10 cellular contexts compared by ENCODE assay signal in genomic region chr14:94392510-94392935, GRCh38. TPM values are rescaled to one million over a fixed set of nuclear protein-coding genes. Genes with fewer than 3 reads are reported as not detected.
A peak's percentile ranks its signal among the peaks of the same experiment; 100 is the strongest.
DNase-seq lines count a peak whose midpoint lies in the region; ATAC-seq and TF ChIP-seq lines count a peak whose summit lies in the region.
"Had no signal": no experiment of that assay in that cellular context is flagged by ENCODE, and none has a peak within 500 bp of the region (broad histone marks: within the 10 kb centered on the region; RNA-seq: fewer than 3 reads in every experiment).

No MANE protein-coding gene starts in this region.

- H3K27me3 ChIP-seq in right lobe of liver = no peaks in the 10 kb centered on the region
- no peaks in the 10 kb centered on the region for H3K27me3 ChIP-seq in colonic mucosa

- H3K9me3 ChIP-seq in right lobe of liver (no peaks in the 10 kb centered on the region), colonic mucosa (no peaks in the 10 kb centered on the region)

- no peak overlapping the region for H3K4me3 Mint-ChIP-seq in activated naive CD8-positive, alpha-beta T cell
- no peak overlapping the region for H3K4me3 Mint-ChIP-seq in WTC11
- H3K4me3 Mint-ChIP-seq: T-helper 1 cell treated with Interleukin-12 subunit alpha and Interleukin-12 subunit beta and Interleukin-4 antibody, amounts not matched to agents 30 μg/mL and 1 μg/mL, for 36 hours had no signal

- peak; percentile 42 for DNase-seq in Ammon's horn (ENCODE audit: low spot score)
- peak; percentile 82 for DNase-seq in HT1080 (ENCODE audit: low read depth)
- peak; percentile 79 to 83 (median 82) for DNase-seq in right lobe of liver
- no peak for DNase-seq in colonic mucosa
- DNase-seq in WTC11 (ENCODE audit: low spot score) = no peak
- DNase-seq in NCI-H446 (lab: John Stamatoyannopoulos, UW) = no peak

- peaks cover 41% of the 10 kb centered on the region for H3K4me1 Mint-ChIP-seq in activated naive CD8-positive, alpha-beta T cell (ENCODE audit: low read depth)
- peaks cover 36% of the 10 kb centered on the region for H3K4me1 Mint-ChIP-seq in WTC11

- peak overlapping the region; percentile 50 for H3K27ac Mint-ChIP-seq in activated naive CD8-positive, alpha-beta T cell
- no peak overlapping the region for H3K27ac Mint-ChIP-seq in WTC11
- H3K27ac Mint-ChIP-seq: progenitor cell of endocrine pancreas had no signal

- peak overlapping the region in 1 of 2 donors; percentile 81 for H3K9ac ChIP-seq in colonic mucosa (ENCODE audit: low read depth in 2 of 2, low read length in 2 of 2)

- TF ChIP-seq POLR2A in right lobe of liver (IDR thresholded peaks at IDR 0.05) = no peak
- TF ChIP-seq POLR2A in GM18505 (IDR thresholded peaks at IDR 0.05; ENCODE audit: borderline replicate concordance, extremely low read depth, insufficient read depth, insufficient read length) = no peak

- 0% methylated on average over 5 of the region's 5 CpGs for WGBS in right lobe of liver (ENCODE audit: insufficient coverage, low coverage, low lambda C conversion rate, missing lambda C conversion rate)

- H3K27me3 Mint-ChIP-seq in activated naive CD8-positive, alpha-beta T cell = no peaks in the 10 kb centered on the region
- peaks cover 15% of the 10 kb centered on the region for H3K27me3 Mint-ChIP-seq in WTC11 (ENCODE audit: low read depth)
- H3K27me3 Mint-ChIP-seq: progenitor cell of endocrine pancreas had no signal

- peaks cover 0 to 75% (median 26%) of the 10 kb centered on the region in 4 donors for H3K4me1 ChIP-seq in right lobe of liver
- H3K4me1 ChIP-seq in colonic mucosa = no peaks in the 10 kb centered on the region

- POLR2A ChIA-PET in WTC11 (lab: Charles Lee) = no interaction called here

- TF ChIP-seq CTCF in right lobe of liver (IDR thresholded peaks at IDR 0.05) (no peak), colonic mucosa (IDR thresholded peaks at IDR 0.05) (no peak), WTC11 (IDR thresholded peaks at IDR 0.05) (no peak)

- ATAC-seq in right lobe of liver (peak in 3 of 4 donors; percentile 1 to 6 (median 1)), WTC11 (no peak), GM18505 (IDR thresholded peaks at IDR 0.05; ENCODE audit: unreplicated experiment) (no peak)

- H3K4me3 ChIP-seq in right lobe of liver = no peak overlapping the region
- no peak overlapping the region for H3K4me3 ChIP-seq in colonic mucosa

- H3K9me3 Mint-ChIP-seq in activated naive CD8-positive, alpha-beta T cell (ENCODE audit: low read depth) = no peaks in the 10 kb centered on the region
- no peaks in the 10 kb centered on the region; the same call in 1 of the 2 replicates for H3K9me3 Mint-ChIP-seq in WTC11
- H3K9me3 Mint-ChIP-seq: T-helper 1 cell treated with Interleukin-12 subunit alpha and Interleukin-12 subunit beta and Interleukin-4 antibody, amounts not matched to agents 30 μg/mL and 1 μg/mL, for 36 hours had no signal

- no peaks in the 10 kb centered on the region for H3K36me3 ChIP-seq in right lobe of liver
- H3K36me3 ChIP-seq in colonic mucosa = no peaks in the 10 kb centered on the region

- CTCF ChIA-PET in WTC11 (lab: Charles Lee) = interaction anchor here (1.0 to 1.1 kb wide), 2 partner anchors 93 to 260 kb away, joined by 3 to 4 read pairs; no protein-coding TSS in a partner anchor

- no peaks in the 10 kb centered on the region for H3K36me3 Mint-ChIP-seq in activated naive CD8-positive, alpha-beta T cell
- no peaks in the 10 kb centered on the region for H3K36me3 Mint-ChIP-seq in WTC11

- H3K27ac ChIP-seq in right lobe of liver (peak overlapping the region; percentile 87 to 97 (median 90)), colonic mucosa (no peak overlapping the region)

- intact Hi-C loops in right lobe of liver (cut with DNase I) (no loop called here), colonic mucosa (cut with DNase I) (no loop called here)

TF ChIP-seq in WTC11, 78 proteins besides CTCF, POLR2A, EP300 and RAD21 (continues in another document):
- TF ChIP-seq, protein P1, sequence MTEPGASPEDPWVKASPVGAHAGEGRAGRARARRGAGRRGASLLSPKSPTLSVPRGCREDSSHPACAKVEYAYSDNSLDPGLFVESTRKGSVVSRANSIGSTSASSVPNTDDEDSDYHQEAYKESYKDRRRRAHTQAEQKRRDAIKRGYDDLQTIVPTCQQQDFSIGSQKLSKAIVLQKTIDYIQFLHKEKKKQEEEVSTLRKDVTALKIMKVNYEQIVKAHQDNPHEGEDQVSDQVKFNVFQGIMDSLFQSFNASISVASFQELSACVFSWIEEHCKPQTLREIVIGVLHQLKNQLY (CRISPR knock-in tag; IDR thresholded peaks at IDR 0.05) = no peak
- TF ChIP-seq ZNF281 (CRISPR knock-in tag; IDR thresholded peaks at IDR 0.05) (no peak), TCF7 (CRISPR knock-in tag; IDR thresholded peaks at IDR 0.05; ENCODE audit: low read depth) (no peak), SP1 (CRISPR knock-in tag; conservative IDR thresholded peaks at IDR 0.05) (no peak), IRF1 (CRISPR knock-in tag; IDR thresholded peaks at IDR 0.05) (no peak), ESRRA (CRISPR knock-in tag; IDR thresholded peaks at IDR 0.05; ENCODE audit: borderline replicate concordance) (no peak), ZNF512 (CRISPR knock-in tag; IDR thresholded peaks at IDR 0.05; ENCODE audit: borderline replicate concordance) (no peak), ZBTB43 (CRISPR knock-in tag; IDR thresholded peaks at IDR 0.05) (no peak)

RNA-seq across cellular contexts. Expression of gene SERPINA1, which starts 4.1 kb away (rescaled TPM):
- 0.58 and 1.4 TPM in 2 replicates for total RNA-seq in HT1080 (2014; rRNA removed; shearing (Covaris generic))
- 2.9 and 3.6 TPM in 2 replicates for polyA plus RNA-seq in HT1080 (2015; cell fraction: cytosol; rRNA removed)
- 2.5 and 4.0 TPM in 2 replicates for polyA plus RNA-seq in HT1080 (2015; cell fraction: nucleus; rRNA removed)
- total RNA-seq in right lobe of liver (over 10,000 TPM; 18,575 to 39,670 (median 31,917) TPM), colonic mucosa (100 to 1,000 TPM; 153 to 278 TPM), WTC11 (2021) (5.1 to 7.2 TPM (median 6.8 TPM) in 3 replicates)

RNA-seq across cellular contexts. Expression of gene SERPINA2, which starts 26.0 kb away (rescaled TPM):
- total RNA-seq in HT1080 (2014; rRNA removed; shearing (Covaris generic)) = not detected in 2 replicates
- polyA plus RNA-seq in HT1080 (2015; cell fraction: cytosol; rRNA removed) = not detected in 2 replicates
- not detected in 2 replicates for polyA plus RNA-seq in HT1080 (2015; cell fraction: nucleus; rRNA removed)
- not detected for total RNA-seq in right lobe of liver
- not detected for total RNA-seq in colonic mucosa
- not detected in 3 replicates for total RNA-seq in WTC11 (2021)
- total RNA-seq: progenitor cell of endocrine pancreas had no signal

Comparison
In these comparisons a context has a peak if more than half of its experiments do, and no peak if none do; other contexts are left out.
1. DNase-seq: peak in Ammon's horn (single experiment), HT1080 (single experiment) and right lobe of liver (3 of 3); none in colonic mucosa (single experiment), WTC11 (single experiment) and NCI-H446 (0 of 2).
2. ATAC-seq: peak in right lobe of liver (3 of 4); none in WTC11 (single experiment) and GM18505 (single experiment).
3. RNA of gene SERPINA1, which starts 4.1 kb away (total RNA-seq): 18,575 to 39,670 TPM in right lobe of liver; 153 to 278 TPM in colonic mucosa, 5.1 to 7.2 TPM in WTC11 and 0.58 to 1.4 TPM in HT1080; every median in the first group is over 10 times any median in the second.